ENCODE assay signal across 16 cellular contexts in genomic region chr6:2029130-2029794, GRCh38.
"Had no signal": no experiment of that assay in that cellular context is flagged by ENCODE, and none has a peak within 500 bp of the region (broad histone marks: within the 10 kb centered on the region; RNA-seq: fewer than 3 reads in every experiment).

No MANE protein-coding gene starts in this region.

- H3K9me3 ChIP-seq: body of pancreas, gastroesophageal sphincter, heart right ventricle, lower lobe of right lung, right lobe of liver had no signal

- H3K9me3 Mint-ChIP-seq: activated CD4-positive, alpha-beta T cell treated with anti-CD3 and anti-CD28 coated beads, Interleukin-2, amount 10 ng/mL, durations not matched to agents 24 days and 14 days; activated naive CD8-positive, alpha-beta T cell treated with anti-CD3 and anti-CD28 coated beads for 36 hours; activated T-cell treated with anti-CD3 and anti-CD28 coated beads, Interleukin-2, amount 50 U/mL, for 72 hours; neural crest cell had no signal

- H3K4me3 Mint-ChIP-seq: activated CD4-positive, alpha-beta T cell treated with anti-CD3 and anti-CD28 coated beads, Interleukin-2, amount 10 ng/mL, durations not matched to agents 24 days and 14 days; activated CD8-positive, alpha-beta T cell treated with anti-CD3 and anti-CD28 coated beads, Interleukin-2, amount 10 ng/mL, durations not matched to agents 7 days and 5 days; activated naive CD8-positive, alpha-beta T cell treated with anti-CD3 and anti-CD28 coated beads for 36 hours; neural crest cell had no signal

- H3K27me3 ChIP-seq: body of pancreas, gastroesophageal sphincter, heart right ventricle, right lobe of liver had no signal

- H3K36me3 ChIP-seq: gastroesophageal sphincter, heart right ventricle, lower lobe of right lung, right lobe of liver had no signal

- ATAC-seq: activated CD8-positive, alpha-beta T cell treated with anti-CD3 and anti-CD28 coated beads, Interleukin-2, amount 10 ng/mL, durations not matched to agents 7 days and 5 days; activated T-cell treated with anti-CD3 and anti-CD28 coated beads, Interleukin-2, amount 50 U/mL, for 72 hours; gastroesophageal sphincter; lower lobe of right lung had no signal

- H3K27ac Mint-ChIP-seq: activated CD4-positive, alpha-beta T cell treated with anti-CD3 and anti-CD28 coated beads, Interleukin-2, amount 10 ng/mL, durations not matched to agents 24 days and 14 days; activated CD8-positive, alpha-beta T cell treated with anti-CD3 and anti-CD28 coated beads, Interleukin-2, amount 10 ng/mL, durations not matched to agents 7 days and 5 days; activated naive CD8-positive, alpha-beta T cell treated with anti-CD3 and anti-CD28 coated beads for 36 hours; activated T-cell treated with anti-CD3 and anti-CD28 coated beads, Interleukin-2, amount 50 U/mL, for 72 hours had no signal

- DNase-seq: activated CD4-positive, alpha-beta T cell treated with anti-CD3 and anti-CD28 coated beads, Interleukin-2, amount 10 ng/mL, durations not matched to agents 24 days and 14 days; activated CD4-positive, CD25-positive, alpha-beta regulatory T cell; activated CD8-positive, alpha-beta memory T cell treated with anti-CD3 and anti-CD28 coated beads, Interleukin-2, amount 50 U/mL, for 48 hours; activated CD8-positive, alpha-beta T cell treated with anti-CD3 and anti-CD28 coated beads, Interleukin-2, amount 10 ng/mL, durations not matched to agents 7 days and 5 days; activated gamma-delta T cell; activated naive CD8-positive, alpha-beta T cell treated with anti-CD3 and anti-CD28 coated beads for 36 hours; activated T-cell treated with anti-CD3 and anti-CD28 coated beads, Interleukin-2, amount 50 U/mL, for 72 hours; amygdala; body of pancreas; effector CD8-positive, alpha-beta T cell; heart right ventricle; left colon; lower lobe of right lung; right lobe of liver had no signal

- H3K27me3 Mint-ChIP-seq: activated naive CD8-positive, alpha-beta T cell treated with anti-CD3 and anti-CD28 coated beads for 36 hours had no signal

- H3K4me1 ChIP-seq: body of pancreas, gastroesophageal sphincter, lower lobe of right lung had no signal

- H3K4me3 ChIP-seq: body of pancreas, gastroesophageal sphincter, heart right ventricle, lower lobe of right lung, right lobe of liver had no signal

- H3K27ac ChIP-seq: body of pancreas, gastroesophageal sphincter, heart right ventricle, lower lobe of right lung, right lobe of liver had no signal
